In genomic region chr22:45553333-45554039, GRCh38 we compare ENCODE assay signal across 8 cellular contexts. TPM values are rescaled to one million over a fixed set of nuclear protein-coding genes. Genes with fewer than 3 reads are reported as not detected.
A peak's percentile ranks its signal among the peaks of the same experiment; 100 is the strongest.
DNase-seq lines count a peak whose midpoint lies in the region; ATAC-seq, FAIRE-seq and TF ChIP-seq lines count a peak whose summit lies in the region.

No MANE protein-coding gene starts in this region.

- H3K4me3 ChIP-seq in A673 (ENCODE audit: low read depth, low read length, poor library complexity, severe bottlenecking) = no peak overlapping the region
- H3K4me3 ChIP-seq in lung = no peak overlapping the region

- FAIRE-seq in GM18507 (lab: Jason Lieb, UNC) = no peak

- BruUV-seq in A673 (replicated peaks; lab: Mats Ljungman, UMichigan) = no TSS peak

- peak; percentile 86 for DNase-seq in A673 (ENCODE audit: low spot score)
- DNase-seq in GM18507 (ENCODE audit: extremely low spot score, insufficient read length, low read depth) = peak; percentile 48
- peak; percentile 28 for DNase-seq in NCI-H226
- peak; percentile 5 to 11 for DNase-seq in activated CD4-positive, alpha-beta T cell treated with anti-CD3 and anti-CD28 coated beads, Interleukin-2, amount 50 U/mL, for 24 hours (ENCODE audit: low read depth in 1 of 2, low spot score in 1 of 2)
- DNase-seq in effector CD8-positive, alpha-beta T cell (lab: John Stamatoyannopoulos, UW) = peak; percentile 13
- DNase-seq in lung (ENCODE audit: low spot score) = peak; percentile 71
- DNase-seq in stimulated activated CD4-positive, alpha-beta T cell treated with anti-CD3 and anti-CD28 coated beads, TNF-alpha, amount 100 ng/mL, for 48 hours (ENCODE audit: low read depth in 3 of 3) = peak; percentile 27 to 42 (median 30)

- H3K27me3 ChIP-seq in A673 (replicated peaks; ENCODE audit: insufficient read depth, low read depth, low read length, poor library complexity) (no peaks in the 10 kb centered on the region), lung (ENCODE audit: control insufficient read depth, insufficient read depth) (no peaks in the 10 kb centered on the region)

- WGBS in lung, 2 donors = 31 to 52% methylated on average over 23 of the region's 23 CpGs

- no peaks in the 10 kb centered on the region for H3K4me1 ChIP-seq in A673 (ENCODE audit: insufficient read depth, low read length, poor library complexity, severe bottlenecking)
- no peaks in the 10 kb centered on the region for H3K4me1 ChIP-seq in lung (ENCODE audit: control insufficient read depth in 2 of 2, insufficient read depth in 2 of 2, low read length in 2 of 2)

- POLR2A ChIA-PET in A673 (lab: Charles Lee; ENCODE audit: low non-redundant PET) = no interaction called here

- H3K27ac ChIP-seq in A673 (ENCODE audit: low read depth, low read length, poor library complexity, severe bottlenecking) (no peak overlapping the region), lung (ENCODE audit: low read depth in 1 of 2, low read length in 1 of 2) (peak overlapping the region; percentile 9 to 53)

- TF ChIP-seq CTCF in A673 (conservative IDR thresholded peaks at IDR 0.05; ENCODE audit: low read depth, low read length) (peak; percentile 99), lung (IDR thresholded peaks at IDR 0.05; ENCODE audit: control extremely low read depth, extremely low read depth) (peak; percentile 55)

- ATAC-seq in lung (ENCODE audit: insufficient read depth, low FRiP score) = peak; percentile 4
- ATAC-seq in HG03097 (IDR thresholded peaks at IDR 0.05; ENCODE audit: low FRiP score, unreplicated experiment) = no peak

- CTCF ChIA-PET in A673 (lab: Charles Lee) = interaction anchor here (0.6 to 3.8 kb wide), 3 partner anchors 112 to 282 kb away, joined by 3 to 20 read pairs (median 6); no protein-coding TSS in a partner anchor

- H3K36me3 ChIP-seq in A673 (ENCODE audit: insufficient read depth, low read length, poor library complexity, severe bottlenecking) = peaks cover 5% of the 10 kb centered on the region
- H3K36me3 ChIP-seq in lung (ENCODE audit: control insufficient read depth in 2 of 2, insufficient read depth in 2 of 2, low read length in 2 of 2) = no peaks in the 10 kb centered on the region

- no peaks in the 10 kb centered on the region for H3K9me3 ChIP-seq in A673 (ENCODE audit: low read depth, low read length, poor library complexity, severe bottlenecking)
- H3K9me3 ChIP-seq in lung (ENCODE audit: control insufficient read depth in 2 of 2, insufficient read depth in 1 of 2, low read length in 1 of 2) = no peaks in the 10 kb centered on the region

- intact Hi-C loops in A673 (cut with micrococcal nuclease; ENCODE audit: unreplicated experiment) = loop anchor here (1.0 kb wide), 2 partner anchors 112 to 284 kb away; no protein-coding TSS in a partner anchor

RNA-seq across cellular contexts. Expression of gene FBLN1, which starts 50.8 kb away (rescaled TPM):
- total RNA-seq in A673 (2021) (96.4 and 117 TPM in 2 replicates), lung (100 to 1,000 TPM; 350 to 357 TPM)
- 100 to 1,000 TPM in 1 of 2 donors, 10 to 100 TPM in 1; 82.7 to 116 TPM for polyA plus RNA-seq in lung

Comparison
In these comparisons a context has a peak if more than half of its experiments do, and no peak if none do; other contexts are left out.
1. DNase-seq: peak in every context shown above with its lines; median percentile 86 in A673; 71 in lung; 48 in GM18507; 30 in stimulated activated CD4-positive, alpha-beta T cell treated with anti-CD3 and anti-CD28 coated beads, TNF-alpha, amount 100 ng/mL, for 48 hours; 28 in NCI-H226; 13 in effector CD8-positive, alpha-beta T cell; 8 in activated CD4-positive, alpha-beta T cell treated with anti-CD3 and anti-CD28 coated beads, Interleukin-2, amount 50 U/mL, for 24 hours.